1 cellular context compared by ENCODE assay signal in genomic region chr1:93459126-93459525, GRCh38.
TF ChIP-seq lines count a peak whose summit lies in the region.

No MANE protein-coding gene starts in this region.

TF ChIP-seq in WTC11, 78 proteins besides CTCF, POLR2A, EP300 and RAD21 (continued from another document):
- TF ChIP-seq TEAD1 (CRISPR knock-in tag; IDR thresholded peaks at IDR 0.05) (no peak), HMGA2 (CRISPR knock-in tag; IDR thresholded peaks at IDR 0.05) (no peak), IRF1 (CRISPR knock-in tag; IDR thresholded peaks at IDR 0.05) (no peak), FOXK1 (CRISPR knock-in tag; IDR thresholded peaks at IDR 0.05) (no peak), HMGXB4 (CRISPR knock-in tag; IDR thresholded peaks at IDR 0.05) (no peak), E2F4 (CRISPR knock-in tag; IDR thresholded peaks at IDR 0.05; ENCODE audit: borderline replicate concordance, low read depth) (no peak), FOXJ3 (CRISPR knock-in tag; IDR thresholded peaks at IDR 0.05; ENCODE audit: borderline replicate concordance) (no peak)
TF ChIP-seq in WTC11: peak in this region for 0.
